ENCODE assay signal across 19 cellular contexts in the genomic region with DNA sequence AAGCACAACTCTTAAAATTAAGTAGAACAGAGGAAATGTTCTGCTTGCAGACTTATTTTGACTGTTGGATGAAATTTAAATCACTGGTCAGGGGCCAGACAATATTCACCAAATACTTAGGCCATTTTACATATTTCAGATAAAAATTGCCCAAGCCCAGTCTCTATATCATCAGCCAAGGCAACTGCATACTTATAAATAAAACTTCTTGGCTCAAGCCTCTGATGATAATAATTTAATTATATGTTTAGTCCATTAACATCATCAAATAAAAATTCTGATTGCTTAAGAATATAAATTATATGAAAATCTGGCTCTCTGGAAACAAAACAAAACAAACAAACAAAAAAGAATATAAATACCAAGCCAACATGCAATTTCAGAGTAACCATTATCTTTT.
"Had no signal": no experiment of that assay in that cellular context is flagged by ENCODE, and none has a peak within 500 bp of the region (broad histone marks: within the 10 kb centered on the region; RNA-seq: fewer than 3 reads in every experiment).

No MANE protein-coding gene starts in this region.

- H3K4me1 ChIP-seq: colonic mucosa, gastrocnemius medialis, lower lobe of right lung had no signal

- H3K9me3 ChIP-seq: breast epithelium, colonic mucosa, gastrocnemius medialis, lower lobe of right lung, mucosa of descending colon, sigmoid colon, stomach, suprapubic skin, transverse colon, uterus had no signal

- H3K27ac ChIP-seq: breast epithelium, colonic mucosa, gastrocnemius medialis, lower lobe of right lung, sigmoid colon, stomach, suprapubic skin, transverse colon had no signal

- H3K36me3 ChIP-seq: breast epithelium, colonic mucosa, gastrocnemius medialis, lower lobe of right lung, sigmoid colon, stomach, suprapubic skin, transverse colon, uterus had no signal

- DNase-seq: activated gamma-delta T cell treated with Interleukin-2 at 50 U/mL for 16 hours; activated T-cell treated with anti-CD3 and anti-CD28 coated beads, Interleukin-2, amount 50 U/mL, for 1 hour; colonic mucosa; gastrocnemius medialis; hypothalamus; left cardiac atrium; lower lobe of right lung; mesendoderm; mucosa of descending colon; occipital lobe; sigmoid colon; stimulated activated CD4-positive, alpha-beta T cell treated with anti-CD3 and anti-CD28 coated beads, Interleukin-15, amount 100 ng/mL, for 24 hours; stomach; T1000; transverse colon had no signal

- H3K4me3 ChIP-seq: breast epithelium, colonic mucosa, gastrocnemius medialis, lower lobe of right lung, mucosa of descending colon, sigmoid colon, smooth muscle cell, stomach, suprapubic skin, transverse colon, uterus had no signal
